Comparison of ENCODE assay signal across 23 cellular contexts in the genomic region with DNA sequence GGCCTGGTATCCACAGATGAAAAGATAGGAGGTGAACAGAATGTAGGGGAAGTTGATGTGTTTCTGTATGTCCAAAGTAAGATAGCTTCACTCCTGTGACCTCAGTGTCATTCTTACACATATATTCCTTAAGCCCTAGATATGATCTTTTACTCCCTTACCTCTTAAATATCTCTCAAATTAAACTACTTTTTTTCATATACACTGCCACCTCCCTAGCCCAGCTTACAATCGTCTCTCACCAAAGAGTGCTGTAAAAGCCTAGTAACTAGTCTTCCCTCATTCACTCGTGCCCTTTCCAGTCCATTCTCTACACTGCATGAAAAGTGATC. TPM values are rescaled to one million over a fixed set of nuclear protein-coding genes. Genes with fewer than 3 reads are reported as not detected.
A peak's percentile ranks its signal among the peaks of the same experiment; 100 is the strongest.
DNase-seq lines count a peak whose midpoint lies in the region; ATAC-seq, FAIRE-seq and TF ChIP-seq lines count a peak whose summit lies in the region.
"Had no signal": no experiment of that assay in that cellular context is flagged by ENCODE, and none has a peak within 500 bp of the region (broad histone marks: within the 10 kb centered on the region; RNA-seq: fewer than 3 reads in every experiment).

No MANE protein-coding gene starts in this region.

- H3K9ac ChIP-seq in SK-N-SH = no peak overlapping the region
- H3K9ac ChIP-seq in keratinocyte (ENCODE audit: control insufficient read depth, extremely low read depth, insufficient read depth, low read length) = no peak overlapping the region

- DNase-seq in A549 (ENCODE audit: low read depth in 1 of 2, low spot score in 1 of 2) (no peak), SK-N-SH (no peak), keratinocyte (ENCODE audit: low read depth, low spot score) (no peak), left ventricle myocardium inferior (no peak), iPS-NIHi7 (ENCODE audit: extremely low spot score) (no peak)
- DNase-seq: Caco-2; CD4-positive, CD25-positive, alpha-beta regulatory T cell; H7; Kasumi-1; NCI-H1092; NCI-H146; NCI-H2029 treated with DMSO at 0.1 percent for 48 hours; NCI-H2171; NCI-H526; Peyer's patch had no signal

- H3K9me1 ChIP-seq in keratinocyte (ENCODE audit: control insufficient read depth, extremely low read depth, insufficient read depth, low read length) = no peaks in the 10 kb centered on the region

- H3F3A ChIP-seq in SK-N-SH (replicated peaks; ENCODE audit: insufficient read depth) = peaks cover 18% of the 10 kb centered on the region

- no peaks in the 10 kb centered on the region for H3K27me3 ChIP-seq in SK-N-SH (ENCODE audit: insufficient read depth)
- H3K27me3 ChIP-seq in keratinocyte (ENCODE audit: control insufficient read depth, extremely low read depth, insufficient read depth, low read length) = no peaks in the 10 kb centered on the region
- H3K27me3 ChIP-seq in left ventricle myocardium inferior (ENCODE audit: low read depth) = no peaks in the 10 kb centered on the region
- H3K27me3 ChIP-seq: BE2C, MG63, Peyer's patch had no signal

- FAIRE-seq in A549 (lab: Jason Lieb, UNC) = no peak
- FAIRE-seq in keratinocyte (lab: Jason Lieb, UNC) = peak; percentile 62
- FAIRE-seq: G401.6, HTR-8/SVneo had no signal

- H3K4me1 ChIP-seq in A549 (peaks cover 12% of the 10 kb centered on the region; the same call in 2 of the 3 replicates), SK-N-SH (ENCODE audit: control insufficient read depth in 1 of 2, insufficient read depth in 2 of 2, low read depth in 1 of 2, low read length in 1 of 2) (peaks cover 7 to 21% of the 10 kb centered on the region in 2 experiments; a peak in 3 of 4 replicates), keratinocyte (ENCODE audit: control insufficient read depth, extremely low read depth, insufficient read depth, low read length) (peaks cover 24% of the 10 kb centered on the region), left ventricle myocardium inferior (peaks cover 2% of the 10 kb centered on the region)
- H3K4me1 ChIP-seq: Caco-2 had no signal

- H3K36me3 ChIP-seq in SK-N-SH (replicated peaks in 1 of 2; ENCODE audit: control insufficient read depth in 1 of 2, insufficient read depth in 2 of 2, low read length in 1 of 2) (no peaks in the 10 kb centered on the region), keratinocyte (ENCODE audit: control insufficient read depth in 2 of 2, extremely low read depth in 1 of 2, insufficient read depth in 2 of 2, low read length in 2 of 2) (no peaks in the 10 kb centered on the region), left ventricle myocardium inferior (no peaks in the 10 kb centered on the region)
- H3K36me3 ChIP-seq: BE2C, MG63, Peyer's patch had no signal

- dilution Hi-C loops in keratinocyte (cut with MboI; ENCODE audit: extremely low pct_ligation_motif_present, low sequenced_read_pairs) = no loop called here

- no peak for TF ChIP-seq RAD21 in A549 (conservative IDR thresholded peaks at IDR 0.05 in 1 of 2, IDR thresholded peaks at IDR 0.05 in 1 of 2)
- TF ChIP-seq RAD21 in SK-N-SH (IDR thresholded peaks at IDR 0.05; ENCODE audit: low read length) = no peak

- H3K9me3 ChIP-seq in A549 (no peaks in the 10 kb centered on the region), SK-N-SH (no peaks in the 10 kb centered on the region), keratinocyte (ENCODE audit: control insufficient read depth, low read depth, low read length) (no peaks in the 10 kb centered on the region), left ventricle myocardium inferior (replicated peaks) (no peaks in the 10 kb centered on the region)
- H3K9me3 ChIP-seq: BE2C, Caco-2, MG63, Peyer's patch had no signal

- H3K4me2 ChIP-seq in A549 (peak overlapping the region; percentile 25; the same call in 1 of the 3 replicates), SK-N-SH (peak overlapping the region; percentile 52; the same call in 1 of the 2 replicates), keratinocyte (ENCODE audit: control insufficient read depth, extremely low read depth, insufficient read depth, low read depth, low read length) (no peak overlapping the region)

- TF ChIP-seq CTCF in A549 (IDR thresholded peaks at IDR 0.05) (no peak), SK-N-SH (IDR thresholded peaks at IDR 0.05) (no peak), keratinocyte (optimal IDR thresholded peaks at IDR 0.05 in 1 of 3, IDR thresholded peaks at IDR 0.05 in 1 of 3, conservative IDR thresholded peaks at IDR 0.05 in 1 of 3; ENCODE audit: extremely low read depth in 1 of 3, insufficient read depth in 2 of 3, low read length in 3 of 3) (no peak), left ventricle myocardium inferior (IDR thresholded peaks at IDR 0.05; ENCODE audit: borderline replicate concordance) (no peak)

- no peak overlapping the region for H2AFZ ChIP-seq in SK-N-SH (ENCODE audit: low read depth)
- H2AFZ ChIP-seq in keratinocyte (ENCODE audit: control insufficient read depth, low read length) = no peak overlapping the region

- ATAC-seq in A549 = peak in 1 of 2 experiments; percentile 25; a peak in 2 of 6 replicates
- ATAC-seq in HG02678 (IDR thresholded peaks at IDR 0.05; ENCODE audit: unreplicated experiment) = no peak
- ATAC-seq: Right ventricle myocardium inferior had no signal

- no peak for TF ChIP-seq EP300 in A549 (IDR thresholded peaks at IDR 0.05)
- TF ChIP-seq EP300 in SK-N-SH (IDR thresholded peaks at IDR 0.05; ENCODE audit: borderline replicate concordance in 1 of 2, low read depth in 1 of 2, low read length in 1 of 2) = no peak

- TF ChIP-seq POLR2A in A549 (IDR thresholded peaks at IDR 0.05; ENCODE audit: low read length) = no peak

- H3K27ac ChIP-seq in A549 (no peak overlapping the region), SK-N-SH (ENCODE audit: low read depth in 2 of 2, low read length in 1 of 2) (peak overlapping the region in 1 of 2 experiments; percentile 60; a peak in 3 of 4 replicates), keratinocyte (ENCODE audit: control insufficient read depth, insufficient read depth, low read length) (no peak overlapping the region), left ventricle myocardium inferior (replicated peaks) (no peak overlapping the region)
- H3K27ac ChIP-seq: 22Rv1, Peyer's patch had no signal

- H3K9me2 ChIP-seq in SK-N-SH = no peaks in the 10 kb centered on the region

- H3K4me3 ChIP-seq in A549 (no peak overlapping the region), SK-N-SH (ENCODE audit: low read depth in 2 of 2, low read length in 1 of 2) (no peak overlapping the region), keratinocyte (ENCODE audit: control insufficient read depth in 2 of 3, extremely low read depth in 1 of 3, insufficient read depth in 2 of 3, low read depth in 1 of 3, low read length in 3 of 3) (no peak overlapping the region), left ventricle myocardium inferior (no peak overlapping the region)
- H3K4me3 ChIP-seq: MG63, Peyer's patch had no signal

- H3K79me2 ChIP-seq in SK-N-SH (ENCODE audit: insufficient read depth) = no peaks in the 10 kb centered on the region
- no peaks in the 10 kb centered on the region for H3K79me2 ChIP-seq in keratinocyte (ENCODE audit: control insufficient read depth, insufficient read depth, low read length)

- CTCF ChIA-PET in A549 (lab: Yijun Ruan, JAX) (interaction anchor here (0.6 to 2.2 kb wide), 6 partner anchors 10 to 1905 kb away, joined by 3 to 14 read pairs (median 4); no protein-coding TSS in a partner anchor), SK-N-SH (lab: Yijun Ruan, JAX) (interaction anchor here (0.8 to 3.3 kb wide), 7 partner anchors 8 to 127 kb away, joined by 3 to 10 read pairs (median 5); no protein-coding TSS in a partner anchor)

- H4K20me1 ChIP-seq in SK-N-SH (ENCODE audit: insufficient read depth) (no peaks in the 10 kb centered on the region; the same call in 1 of the 2 replicates), keratinocyte (ENCODE audit: control insufficient read depth, extremely low read depth, insufficient read depth, low read length) (no peaks in the 10 kb centered on the region)

- 57% methylated on average over 2 of the region's 2 CpGs for WGBS in A549 (ENCODE audit: missing lambda C conversion rate)
- 66% methylated on average over 2 of the region's 2 CpGs for WGBS in SK-N-SH (ENCODE audit: low lambda C conversion rate)

- POLR2A ChIA-PET in A549 (lab: Yijun Ruan, JAX) = no interaction called here
- POLR2A ChIA-PET in SK-N-SH (lab: Yijun Ruan, JAX) = no interaction called here

- intact Hi-C loops in left ventricle myocardium inferior (cut with micrococcal nuclease) = no loop called here

RNA-seq across cellular contexts. Expression of gene DNAI1, which starts 5.3 kb away (rescaled TPM):
- polyA plus RNA-seq in A549 (2011; rRNA removed) = 0.16 and 0.27 TPM in 2 replicates
- polyA plus RNA-seq in A549 (2012; cell fraction: cytosol; rRNA removed) = 0.07 and 0.08 TPM in 2 replicates
- polyA plus RNA-seq in A549 (2012; cell fraction: nucleus; rRNA removed) = 0.33 and 0.47 TPM in 2 replicates
- polyA plus RNA-seq in A549 (2017; fragmentation: RNase III; extraction: RNeasy Plus Mini Kit Qiagen cat#74134 plus additional on column Dnase treatment) = 0.34 to 0.50 TPM (median 0.40 TPM) in 3 replicates
- 0.62 and 0.63 TPM in 2 replicates for polyA minus RNA-seq in A549 (2011; rRNA and poly(A)+ RNA removed)
- polyA plus RNA-seq in SK-N-SH (2012; rRNA removed) = 0.46 and 0.55 TPM in 2 replicates
- 0.12 and 0.22 TPM in 2 replicates for polyA plus RNA-seq in SK-N-SH (2012; cell fraction: cytosol; rRNA removed)
- 2.2 and 3.5 TPM in 2 replicates for polyA plus RNA-seq in SK-N-SH (2012; cell fraction: nucleus; rRNA removed)
- 0.08 TPM in 1 of 3 replicates, not detected in the others for polyA plus RNA-seq in keratinocyte
- polyA plus RNA-seq in keratinocyte (2011; ENCODE audit: low read depth) = not detected
- 0.04 TPM in 1 of 2 replicates, not detected in the other for polyA plus RNA-seq in keratinocyte (2011; cell fraction: cytosol; rRNA removed)
- polyA plus RNA-seq in keratinocyte (2011; cell fraction: nucleus; rRNA removed) = 0.15 and 0.19 TPM in 2 replicates
- polyA plus RNA-seq in keratinocyte (2012; ENCODE audit: low replicate concordance) = not detected in 2 replicates
- polyA minus RNA-seq in keratinocyte = not detected in 3 replicates
- not detected for polyA minus RNA-seq in keratinocyte (2011; cell fraction: cytosol; rRNA and poly(A)+ RNA removed)
- polyA minus RNA-seq in keratinocyte (2011; cell fraction: nucleus; rRNA and poly(A)+ RNA removed) = not detected in 2 replicates
- not detected for total RNA-seq in left ventricle myocardium inferior
- total RNA-seq: CD4-positive, CD25-positive, alpha-beta regulatory T cell; Peyer's patch; Right ventricle myocardium inferior had no signal
- polyA plus RNA-seq: CD4-positive, CD25-positive, alpha-beta regulatory T cell; IgD-negative memory B cell had no signal

RNA-seq across cellular contexts. Expression of gene FAM219A, which starts 5.5 kb away (rescaled TPM):
- polyA plus RNA-seq in A549 (2011; rRNA removed) (8.1 and 10.4 TPM in 2 replicates), A549 (2017; fragmentation: RNase III; extraction: RNeasy Plus Mini Kit Qiagen cat#74134 plus additional on column Dnase treatment) (13.5 to 15.7 TPM (median 15.3 TPM) in 3 replicates), SK-N-SH (2012; rRNA removed) (15.7 and 18.5 TPM in 2 replicates), keratinocyte (8.9 to 10.6 TPM (median 9.2 TPM) in 3 replicates)
- polyA plus RNA-seq in A549 (2012; cell fraction: cytosol; rRNA removed) = 8.5 and 12.3 TPM in 2 replicates
- polyA plus RNA-seq in A549 (2012; cell fraction: nucleus; rRNA removed) = 29.9 and 32.4 TPM in 2 replicates
- polyA minus RNA-seq in A549 (2011; rRNA and poly(A)+ RNA removed) = 9.2 and 11.8 TPM in 2 replicates
- polyA plus RNA-seq in SK-N-SH (2012; cell fraction: cytosol; rRNA removed) = 10.6 and 13.3 TPM in 2 replicates
- polyA plus RNA-seq in SK-N-SH (2012; cell fraction: nucleus; rRNA removed) = 44.4 and 52.5 TPM in 2 replicates
- 5.4 TPM for polyA plus RNA-seq in keratinocyte (2011; ENCODE audit: low read depth)
- polyA plus RNA-seq in keratinocyte (2011; cell fraction: cytosol; rRNA removed) = 6.7 and 8.1 TPM in 2 replicates
- 31.8 and 32.1 TPM in 2 replicates for polyA plus RNA-seq in keratinocyte (2011; cell fraction: nucleus; rRNA removed)
- 9.6 and 13.4 TPM in 2 replicates for polyA plus RNA-seq in keratinocyte (2012; ENCODE audit: low replicate concordance)
- polyA minus RNA-seq in keratinocyte = 7.6 to 13.0 TPM (median 10.4 TPM) in 3 replicates
- polyA minus RNA-seq in keratinocyte (2011; cell fraction: cytosol; rRNA and poly(A)+ RNA removed) = 8.6 TPM
- polyA minus RNA-seq in keratinocyte (2011; cell fraction: nucleus; rRNA and poly(A)+ RNA removed) = 8.2 and 11.0 TPM in 2 replicates
- 22.9 TPM for total RNA-seq in left ventricle myocardium inferior

RNA-seq across cellular contexts. Expression of gene ENHO, which starts 58.9 kb away (rescaled TPM):
- 0.28 and 0.32 TPM in 2 replicates for polyA plus RNA-seq in A549 (2011; rRNA removed)
- 1.4 TPM in 2 replicates for polyA plus RNA-seq in A549 (2012; cell fraction: cytosol; rRNA removed)
- 1.3 and 1.4 TPM in 2 replicates for polyA plus RNA-seq in A549 (2012; cell fraction: nucleus; rRNA removed)
- 1.3 to 1.9 TPM (median 1.7 TPM) in 3 replicates for polyA plus RNA-seq in A549 (2017; fragmentation: RNase III; extraction: RNeasy Plus Mini Kit Qiagen cat#74134 plus additional on column Dnase treatment)
- 0.39 TPM in 1 of 2 replicates, not detected in the other for polyA minus RNA-seq in A549 (2011; rRNA and poly(A)+ RNA removed)
- polyA plus RNA-seq in SK-N-SH (2012; rRNA removed) = 1.2 and 1.5 TPM in 2 replicates
- polyA plus RNA-seq in SK-N-SH (2012; cell fraction: cytosol; rRNA removed) = 0.44 and 1.2 TPM in 2 replicates
- 0.18 and 1.0 TPM in 2 replicates for polyA plus RNA-seq in SK-N-SH (2012; cell fraction: nucleus; rRNA removed)
- 0.06 TPM in 1 of 3 replicates, not detected in the others for polyA plus RNA-seq in keratinocyte
- polyA plus RNA-seq in keratinocyte (2011; ENCODE audit: low read depth) = not detected
- 0.06 TPM in 1 of 2 replicates, not detected in the other for polyA plus RNA-seq in keratinocyte (2011; cell fraction: cytosol; rRNA removed)
- not detected in 2 replicates for polyA plus RNA-seq in keratinocyte (2011; cell fraction: nucleus; rRNA removed)
- not detected in 2 replicates for polyA plus RNA-seq in keratinocyte (2012; ENCODE audit: low replicate concordance)
- polyA minus RNA-seq in keratinocyte = not detected in 3 replicates
- not detected for polyA minus RNA-seq in keratinocyte (2011; cell fraction: cytosol; rRNA and poly(A)+ RNA removed)
- not detected in 2 replicates for polyA minus RNA-seq in keratinocyte (2011; cell fraction: nucleus; rRNA and poly(A)+ RNA removed)
- total RNA-seq in left ventricle myocardium inferior = not detected
- polyA plus RNA-seq: IgD-negative memory B cell had no signal
